Comparison of ENCODE assay signal across 17 cellular contexts in genomic region chr4:19983072-19983471, GRCh38.
DNase-seq lines count a peak whose midpoint lies in the region; FAIRE-seq and TF ChIP-seq lines count a peak whose summit lies in the region.
"Had no signal": no experiment of that assay in that cellular context is flagged by ENCODE, and none has a peak within 500 bp of the region (broad histone marks: within the 10 kb centered on the region; RNA-seq: fewer than 3 reads in every experiment).

No MANE protein-coding gene starts in this region.

- no peak for TF ChIP-seq CTCF in AG04450 (IDR thresholded peaks at IDR 0.05; ENCODE audit: low read depth, low read length)

- H3K4me3 ChIP-seq in AG04450 (ENCODE audit: low read depth, low read length): no peak overlapping the region
- H3K4me3 ChIP-seq: body of pancreas, upper lobe of left lung had no signal

- H3K9me3 ChIP-seq in AG04450 (ENCODE audit: control insufficient read depth, insufficient read depth, low read length): peaks cover 6% of the 10 kb centered on the region; the same call in 1 of the 2 replicates

- H3K27me3 ChIP-seq in AG04450 (ENCODE audit: control insufficient read depth, insufficient read depth, low read length): no peaks in the 10 kb centered on the region
- H3K27me3 ChIP-seq: body of pancreas, upper lobe of left lung had no signal

- CTCF ChIA-PET in AG04450 (lab: Charles Lee): no interaction called here

- no peak for FAIRE-seq in HTR-8/SVneo (lab: Jason Lieb, UNC)
- FAIRE-seq: endometrium, GM12892 had no signal

- POLR2A ChIA-PET in AG04450 (lab: Yijun Ruan, JAX): no interaction called here

- H3K27ac ChIP-seq in AG04450 (ENCODE audit: low read depth, low read length) (no peak overlapping the region), substantia nigra (ENCODE audit: low read depth, low read length, poor library complexity, severe bottlenecking) (no peak overlapping the region)
- H3K27ac ChIP-seq: body of pancreas, upper lobe of left lung had no signal

- DNase-seq in AG04450 (ENCODE audit: low read depth, low spot score) (peak; percentile 86), HTR-8/SVneo (ENCODE audit: insufficient read length, low spot score) (peak; percentile 21), brain pericyte (ENCODE audit: low read depth, low spot score) (peak; percentile 38), glomerular visceral epithelial cell (ENCODE audit: extremely low spot score) (peak; percentile 44), NCI-H2107 (lab: John Stamatoyannopoulos, UW) (no peak), NCI-H128 (lab: John Stamatoyannopoulos, UW; ENCODE audit: unreplicated experiment) (no peak), NCI-H1105 treated with DMSO at 0.1 percent for 48 hours (lab: John Stamatoyannopoulos, UW) (no peak), substantia nigra (lab: John Stamatoyannopoulos, UW) (no peak)
- DNase-seq: activated CD4-positive, alpha-beta T cell treated with anti-CD3 and anti-CD28 coated beads for 36 hours; activated T-cell treated with anti-CD3 and anti-CD28 coated beads, Interleukin-2, amount 50 U/mL, for 4 hours; body of pancreas; mesendoderm; nucleus accumbens; stimulated activated CD8-positive, alpha-beta memory T cell treated with anti-CD3 and anti-CD28 coated beads, Interleukin-4, amount 100 ng/mL, for 48 hours; upper lobe of left lung had no signal

Comparison
In these comparisons a context has a peak if more than half of its experiments do, and no peak if none do; other contexts are left out.
1. DNase-seq: peak in AG04450 (single experiment), HTR-8/SVneo (single experiment), brain pericyte (single experiment) and glomerular visceral epithelial cell (single experiment); none in NCI-H2107 (single experiment), NCI-H128 (single experiment), NCI-H1105 treated with DMSO at 0.1 percent for 48 hours (single experiment) and substantia nigra (0 of 49).